Comparison of ENCODE assay signal across 8 cellular contexts in the genomic region with DNA sequence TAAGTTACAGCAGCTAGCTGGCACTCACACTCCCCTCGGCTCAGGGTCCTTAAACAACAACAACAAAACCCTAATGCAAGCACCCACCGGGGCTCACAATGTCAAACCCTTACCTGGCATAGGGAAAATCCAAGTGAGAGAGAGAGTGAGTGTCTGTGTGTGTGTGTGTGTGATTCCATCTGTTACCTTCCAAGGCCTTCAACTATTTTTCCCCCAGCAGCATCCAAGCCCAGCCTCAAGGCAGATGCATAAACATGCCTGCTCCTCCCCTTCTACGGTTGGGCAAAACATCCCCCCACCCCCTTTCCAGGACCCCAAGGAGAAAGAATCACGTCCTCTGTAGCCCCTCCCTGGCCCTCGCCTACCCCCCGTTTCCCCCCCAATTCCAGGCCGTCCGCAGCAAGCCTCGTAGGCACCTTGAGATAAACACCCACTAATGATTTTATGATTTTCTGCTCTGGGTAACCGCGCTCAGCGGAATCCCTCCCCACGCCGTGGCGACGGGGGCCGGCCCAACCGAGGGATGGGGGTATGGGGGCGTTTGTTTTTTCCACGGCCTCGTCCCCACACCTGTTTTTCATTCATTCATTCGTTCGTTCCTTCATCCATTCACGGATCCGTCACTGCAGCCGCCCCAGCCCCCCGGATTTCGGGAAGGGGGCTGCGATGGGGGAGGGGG. TPM values are rescaled to one million over a fixed set of nuclear protein-coding genes. Genes with fewer than 3 reads are reported as not detected.
DNase-seq lines count a peak whose midpoint lies in the region; ATAC-seq, FAIRE-seq and TF ChIP-seq lines count a peak whose summit lies in the region.
"Not testable (repeated sequence)": the region's sequence is repeated elsewhere in the genome, so short reads cannot be mapped to it uniquely, and the experiment has no call there.

No MANE protein-coding gene starts in this region.

- SMC1A ChIA-PET in GM12878 (lab: Charles Lee; ENCODE audit: uncharacterized antibody, unreplicated experiment) = interaction anchor here (1.5 kb wide), 1 partner anchor 24 kb away, joined by 3 read pairs; no protein-coding TSS in a partner anchor

- POLR2A ChIA-PET in activated CD4-positive, alpha-beta T cell treated with anti-CD3 and anti-CD28 coated beads for 36 hours (lab: Charles Lee) = not testable (repeated sequence)
- POLR2A ChIA-PET in GM12878 (lab: Charles Lee) = interaction anchor here (1.4 kb wide), 1 partner anchor 49 kb away, joined by 4 read pairs; no protein-coding TSS in a partner anchor

- intact Hi-C loops in activated CD4-positive, alpha-beta T cell treated with anti-CD3 and anti-CD28 coated beads for 36 hours (cut with DNase I, micrococcal nuclease); GM12878 (cut with micrococcal nuclease; ENCODE audit: unreplicated experiment); aorta (cut with DNase I): not testable (repeated sequence)
- intact Hi-C loops in gastrocnemius medialis (cut with DNase I; ENCODE audit: low total_unique reads) = loop anchor here (5.0 to 10.0 kb wide), 2 partner anchors 34 to 74 kb away; no protein-coding TSS in a partner anchor

- not testable (repeated sequence) for H3K9me3 Mint-ChIP-seq in activated CD4-positive, alpha-beta T cell treated with anti-CD3 and anti-CD28 coated beads for 36 hours (ENCODE audit: low read depth)

- H2BK5ac ChIP-seq in mesenchymal stem cell (ENCODE audit: low read depth, low read length, poor library complexity, severe bottlenecking) = not testable (repeated sequence)

- BruUV-seq in GM12878 (replicated peaks; lab: Mats Ljungman, UMichigan) = not testable (repeated sequence)

- H3K14ac ChIP-seq in mesenchymal stem cell (ENCODE audit: low read length in 2 of 2) = not testable (repeated sequence)

- H3K4ac ChIP-seq in mesenchymal stem cell (ENCODE audit: low read depth in 1 of 2, low read length in 2 of 2) = not testable (repeated sequence)

- DNase-seq in G401 (ENCODE audit: low spot score) (peak; percentile 68), NCI-H2171 (lab: John Stamatoyannopoulos, UW) (peak; percentile 60), mesenchymal stem cell (peak; percentile 40)
- DNase-seq in activated CD4-positive, alpha-beta T cell treated with anti-CD3 and anti-CD28 coated beads for 36 hours = peak; percentile 24
- not testable (repeated sequence) for DNase-seq in GM12878 (ENCODE audit: low read depth, low spot score); fibroblast of villous mesenchyme (ENCODE audit: low read depth); gastrocnemius medialis; aorta

- H3K18ac ChIP-seq in mesenchymal stem cell (ENCODE audit: low read depth in 1 of 2, low read length in 2 of 2) = peak overlapping the region in 1 of 2 experiments; percentile 3

- not testable (repeated sequence) for H2BK12ac ChIP-seq in mesenchymal stem cell (ENCODE audit: low read length in 2 of 2)

- not testable (repeated sequence) for H2AK5ac ChIP-seq in mesenchymal stem cell (ENCODE audit: low read length, severe bottlenecking)

- not testable (repeated sequence) for TF ChIP-seq POLR2A in GM12878 (IDR thresholded peaks at IDR 0.05; ENCODE audit: low read depth, low read length); gastrocnemius medialis (IDR thresholded peaks at IDR 0.05)

- not testable (repeated sequence) for H3K27me3 ChIP-seq in GM12878 (replicated peaks in 1 of 2; ENCODE audit: control insufficient read depth in 2 of 2, insufficient read depth in 2 of 2, low read length in 1 of 2); mesenchymal stem cell (ENCODE audit: control insufficient read depth in 1 of 2, insufficient read depth in 1 of 2, low read length in 2 of 2); gastrocnemius medialis; aorta (ENCODE audit: control insufficient read depth in 1 of 2, insufficient read depth in 2 of 2, low read length in 1 of 2)

- H2AFZ ChIP-seq in GM12878 (ENCODE audit: control insufficient read depth, low read depth, low read length); mesenchymal stem cell (ENCODE audit: low read depth, low read length): not testable (repeated sequence)

- RAD21 ChIA-PET in GM12878 (lab: Charles Lee; ENCODE audit: unreplicated experiment) = interaction anchor here (1.4 to 1.8 kb wide), 2 partner anchors 54 to 104 kb away, joined by 3 to 6 read pairs; no protein-coding TSS in a partner anchor

- H3K4me1 ChIP-seq in GM12878 (ENCODE audit: control insufficient read depth, insufficient read depth, low read length); aorta (ENCODE audit: control insufficient read depth in 1 of 2, insufficient read depth in 2 of 2, low read length in 2 of 2): not testable (repeated sequence)
- H3K4me1 ChIP-seq in mesenchymal stem cell (ENCODE audit: control insufficient read depth, insufficient read depth, low read depth, low read length) = peaks cover 19% of the 10 kb centered on the region
- H3K4me1 ChIP-seq in gastrocnemius medialis = peaks cover 39 to 42% of the 10 kb centered on the region in 2 donors

- H4K8ac ChIP-seq in mesenchymal stem cell (ENCODE audit: low read length) = not testable (repeated sequence)

- in situ Hi-C loops in G401 (cut with HindIII; ENCODE audit: low sequenced_read_pairs); GM12878 (cut with MboI); gastrocnemius medialis (cut with MboI; ENCODE audit: low sequenced_read_pairs in 4 of 4): not testable (repeated sequence)

- WGBS in GM12878 (ENCODE audit: insufficient coverage, insufficient replicate concordance, low lambda C conversion rate, missing lambda C conversion rate) = 18% methylated on average over 16 of the region's 29 CpGs
- under 1% methylated on average over 4 of the region's 29 CpGs for WGBS in mesenchymal stem cell
- 1 to 2% methylated on average over 25 to 29 of the region's 29 CpGs for WGBS in aorta, 2 donors

- not testable (repeated sequence) for TF ChIP-seq EP300 in GM12878 (IDR thresholded peaks at IDR 0.05; ENCODE audit: borderline replicate concordance in 1 of 2, control insufficient read depth in 1 of 2, low read depth in 2 of 2, low read length in 2 of 2)

- CTCF ChIA-PET in activated CD4-positive, alpha-beta T cell treated with anti-CD3 and anti-CD28 coated beads for 36 hours (lab: Charles Lee) = interaction anchor here (0.7 to 1.0 kb wide), 2 partner anchors 421 to 484 kb away, joined by 3 read pairs; no protein-coding TSS in a partner anchor
- CTCF ChIA-PET in GM12878 (lab: Yijun Ruan, JAX) = interaction anchor here (0.6 to 2.1 kb wide), 2 partner anchors 27 to 49 kb away, joined by 3 to 5 read pairs; no protein-coding TSS in a partner anchor

- H3K4me1 Mint-ChIP-seq in activated CD4-positive, alpha-beta T cell treated with anti-CD3 and anti-CD28 coated beads for 36 hours = peaks cover 13% of the 10 kb centered on the region

- not testable (repeated sequence) for H4K91ac ChIP-seq in mesenchymal stem cell (ENCODE audit: low read length)

- not testable (repeated sequence) for H3K27me3 Mint-ChIP-seq in activated CD4-positive, alpha-beta T cell treated with anti-CD3 and anti-CD28 coated beads for 36 hours

- H3K36me3 ChIP-seq in GM12878 (ENCODE audit: control insufficient read depth in 2 of 2, insufficient read depth in 2 of 2, low read length in 1 of 2); mesenchymal stem cell (ENCODE audit: control insufficient read depth in 1 of 2, insufficient read depth in 2 of 2, low read depth in 1 of 2, low read length in 2 of 2); gastrocnemius medialis; aorta (ENCODE audit: control insufficient read depth in 1 of 2, insufficient read depth in 2 of 2, low read length in 1 of 2): not testable (repeated sequence)

- H4K20me1 ChIP-seq in GM12878 (ENCODE audit: control insufficient read depth, insufficient read depth) = not testable (repeated sequence)

- not testable (repeated sequence) for H3K23ac ChIP-seq in mesenchymal stem cell (ENCODE audit: low read length in 2 of 2)

- FAIRE-seq in GM12878 (lab: Jason Lieb, UNC) = not testable (repeated sequence)

- not testable (repeated sequence) for H2BK15ac ChIP-seq in mesenchymal stem cell (ENCODE audit: low read depth, poor library complexity, severe bottlenecking)

- H3K4me2 ChIP-seq in GM12878 (ENCODE audit: control insufficient read depth, insufficient read depth) = 0 out of 2 replicates have a peak overlapping the region, but pooled peaks have one; percentile 2
- peak overlapping the region; percentile 40 for H3K4me2 ChIP-seq in mesenchymal stem cell (ENCODE audit: low read length, poor library complexity, severe bottlenecking)

- not testable (repeated sequence) for H3K27ac Mint-ChIP-seq in activated CD4-positive, alpha-beta T cell treated with anti-CD3 and anti-CD28 coated beads for 36 hours

- not testable (repeated sequence) for TF ChIP-seq CTCF in GM12878 (IDR thresholded peaks at IDR 0.05 in 2 of 3, conservative IDR thresholded peaks at IDR 0.05 in 1 of 3; ENCODE audit: control insufficient read depth in 2 of 3, extremely low read depth in 1 of 3, insufficient read depth in 1 of 3, low read depth in 3 of 3, low read length in 3 of 3); fibroblast of villous mesenchyme (IDR thresholded peaks at IDR 0.05; ENCODE audit: insufficient read depth, low read depth, low read length); gastrocnemius medialis (IDR thresholded peaks at IDR 0.05 in 4 of 5, conservative IDR thresholded peaks at IDR 0.05 in 1 of 5)

- not testable (repeated sequence) for H3K9me3 ChIP-seq in GM12878 (replicated peaks; ENCODE audit: control insufficient read depth, insufficient read depth, low read length); mesenchymal stem cell (ENCODE audit: control insufficient read depth, low read length); gastrocnemius medialis; aorta (ENCODE audit: control insufficient read depth, low read length)

- H3K4me3 ChIP-seq in GM12878 = not testable (repeated sequence)
- H3K4me3 ChIP-seq in fibroblast of villous mesenchyme (ENCODE audit: low read depth, low read length) (peak overlapping the region; percentile 43), mesenchymal stem cell (ENCODE audit: insufficient read depth in 1 of 2, low read depth in 1 of 2, low read length in 2 of 2) (peak overlapping the region; percentile 72 to 81), gastrocnemius medialis (peak overlapping the region; percentile 73 to 88 (median 77)), aorta (ENCODE audit: low read length in 2 of 2) (peak overlapping the region; percentile 58 to 86)

- not testable (repeated sequence) for H3K36me3 Mint-ChIP-seq in activated CD4-positive, alpha-beta T cell treated with anti-CD3 and anti-CD28 coated beads for 36 hours (ENCODE audit: low read depth)

- H2BK120ac ChIP-seq in mesenchymal stem cell (ENCODE audit: low read depth, low read length) = not testable (repeated sequence)

- not testable (repeated sequence) for H3K79me1 ChIP-seq in mesenchymal stem cell (replicated peaks; ENCODE audit: low read length, poor library complexity, severe bottlenecking)

- not testable (repeated sequence) for TF ChIP-seq RAD21 in GM12878 (IDR thresholded peaks at IDR 0.05; ENCODE audit: insufficient read depth, low read depth, low read length)

- H3K79me2 ChIP-seq in GM12878 (ENCODE audit: control insufficient read depth, insufficient read depth, low read length) = not testable (repeated sequence)

- peak overlapping the region; percentile 62 for H3K4me3 Mint-ChIP-seq in activated CD4-positive, alpha-beta T cell treated with anti-CD3 and anti-CD28 coated beads for 36 hours

- not testable (repeated sequence) for ATAC-seq in activated CD4-positive, alpha-beta T cell treated with anti-CD3 and anti-CD28 coated beads for 36 hours; aorta (ENCODE audit: low FRiP score)
- ATAC-seq in GM12878 (peak; percentile 4; the same call in 2 of the 3 replicates), gastrocnemius medialis (peak in 1 of 2 donors; percentile 20)

- not testable (repeated sequence) for H3K9ac ChIP-seq in GM12878 (ENCODE audit: control insufficient read depth, insufficient read depth, low read length)
- H3K9ac ChIP-seq in mesenchymal stem cell (ENCODE audit: low read length) = peak overlapping the region; percentile 61

- H3K27ac ChIP-seq in GM12878 (ENCODE audit: control insufficient read depth, insufficient read depth); mesenchymal stem cell (ENCODE audit: low read length, poor library complexity, severe bottlenecking); aorta (ENCODE audit: low read depth in 1 of 2, low read length in 2 of 2): not testable (repeated sequence)
- peak overlapping the region; percentile 91 to 98 (median 96) for H3K27ac ChIP-seq in gastrocnemius medialis

RNA-seq across cellular contexts. Expression of a gene that starts 36.4 kb away (rescaled TPM):
- total RNA-seq in G401 (2014; rRNA removed; shearing (Covaris generic)) = not detected in 2 replicates
- not detected for total RNA-seq in activated CD4-positive, alpha-beta T cell treated with anti-CD3 and anti-CD28 coated beads for 36 hours
- total RNA-seq in GM12878 (2013; cell fraction: nucleolus; rRNA removed) = 0.38 and 0.64 TPM in 2 replicates
- not detected in 2 replicates for total RNA-seq in GM12878 (2014; rRNA removed)
- not detected in 2 replicates for total RNA-seq in GM12878 (2014; rRNA removed; fragmentation: Illumina TruSeq; extraction: Trizol)
- total RNA-seq in GM12878 (2021) = not detected in 2 replicates
- 3.5 TPM for polyA plus RNA-seq in GM12878 (2011; ENCODE audit: low read depth)
- polyA plus RNA-seq in GM12878 (2011; rRNA removed) = 0.03 TPM in 1 of 2 replicates, not detected in the other
- not detected in 2 replicates for polyA plus RNA-seq in GM12878 (2011; cell fraction: cytosol; rRNA removed)
- polyA plus RNA-seq in GM12878 (2011; cell fraction: nucleus; rRNA removed) = not detected in 2 replicates
- polyA plus RNA-seq in GM12878 (2012) = 4.2 and 4.5 TPM in 2 replicates
- polyA plus RNA-seq in GM12878 (2014; fragmentation: Illumina TruSeq; extraction: Trizol) = not detected in 2 replicates
- 1 to 10 TPM; 1.3 to 1.4 TPM for polyA plus RNA-seq in GM12878 (2014; fragmentation: Nextera tagmentation; extraction: Ambion mirVana)
- polyA plus RNA-seq in GM12878 (2014; rRNA removed) = 0.03 TPM in 1 of 2 replicates, not detected in the other
- polyA plus RNA-seq in GM12878 (2016; fragmentation: Nextera tagmentation; extraction: Ambion mirVana) = 1 to 10 TPM; 7.2 to 9.4 TPM
- polyA minus RNA-seq in GM12878 (2011; rRNA and poly(A)+ RNA removed) = not detected in 2 replicates
- not detected in 2 replicates for polyA minus RNA-seq in GM12878 (2011; cell fraction: cytosol; rRNA and poly(A)+ RNA removed)
- polyA minus RNA-seq in GM12878 (2011; cell fraction: nucleus; rRNA and poly(A)+ RNA removed) = not detected in 2 replicates
- total RNA-seq in fibroblast of villous mesenchyme = under 0.01 TPM in 1 of 2 replicates, not detected in the other
- polyA plus RNA-seq in mesenchymal stem cell (2013, experiment 1 of 2) = not detected
- polyA plus RNA-seq in mesenchymal stem cell (2013, experiment 2 of 2) = not detected
- not detected for total RNA-seq in gastrocnemius medialis
- total RNA-seq in aorta = not detected
- not detected for polyA plus RNA-seq in aorta

RNA-seq across cellular contexts. Expression of a gene that starts 51.3 kb away (rescaled TPM):
- not detected in 2 replicates for total RNA-seq in G401 (2014; rRNA removed; shearing (Covaris generic))
- 10 to 100 TPM; 26.9 to 27.7 TPM for total RNA-seq in activated CD4-positive, alpha-beta T cell treated with anti-CD3 and anti-CD28 coated beads for 36 hours
- 20.3 and 21.7 TPM in 2 replicates for total RNA-seq in GM12878 (2013; cell fraction: nucleolus; rRNA removed)
- total RNA-seq in GM12878 (2014; rRNA removed) (25.6 and 29.8 TPM in 2 replicates), GM12878 (2014; rRNA removed; fragmentation: Illumina TruSeq; extraction: Trizol) (5.2 and 7.7 TPM in 2 replicates), GM12878 (2021) (27.4 and 27.7 TPM in 2 replicates), fibroblast of villous mesenchyme (not detected in 2 replicates), gastrocnemius medialis (not detected), aorta (1 to 10 TPM in 1 of 2 donors, under 1 TPM in 1; 0.23 to 2.1 TPM)
- 3.7 TPM for polyA plus RNA-seq in GM12878 (2011; ENCODE audit: low read depth)
- polyA plus RNA-seq in GM12878 (2011; rRNA removed) (3.1 and 8.4 TPM in 2 replicates), GM12878 (2014; fragmentation: Illumina TruSeq; extraction: Trizol) (0.38 and 3.9 TPM in 2 replicates), GM12878 (2014; fragmentation: Nextera tagmentation; extraction: Ambion mirVana) (1 to 10 TPM; 1.3 to 3.6 TPM), GM12878 (2014; rRNA removed) (39.4 and 41.4 TPM in 2 replicates), GM12878 (2016; fragmentation: Nextera tagmentation; extraction: Ambion mirVana) (10 to 100 TPM; 43.9 to 44.0 TPM), aorta (under 1 TPM in 1 of 2 donors, not detected in 1; 0.25 TPM)
- 14.7 and 23.1 TPM in 2 replicates for polyA plus RNA-seq in GM12878 (2011; cell fraction: cytosol; rRNA removed)
- 21.8 and 23.1 TPM in 2 replicates for polyA plus RNA-seq in GM12878 (2011; cell fraction: nucleus; rRNA removed)
- 13.9 and 14.6 TPM in 2 replicates for polyA plus RNA-seq in GM12878 (2012)
- polyA minus RNA-seq in GM12878 (2011; rRNA and poly(A)+ RNA removed) = 1.7 and 6.8 TPM in 2 replicates
- polyA minus RNA-seq in GM12878 (2011; cell fraction: cytosol; rRNA and poly(A)+ RNA removed) = 5.3 and 7.0 TPM in 2 replicates
- 10.0 and 16.9 TPM in 2 replicates for polyA minus RNA-seq in GM12878 (2011; cell fraction: nucleus; rRNA and poly(A)+ RNA removed)
- not detected for polyA plus RNA-seq in mesenchymal stem cell (2013, experiment 1 of 2)
- not detected for polyA plus RNA-seq in mesenchymal stem cell (2013, experiment 2 of 2)
